ENCODE assay signal across 9 cellular contexts in genomic region chr9:97529363-97530076, GRCh38. TPM values are rescaled to one million over a fixed set of nuclear protein-coding genes. Genes with fewer than 3 reads are reported as not detected.
A peak's percentile ranks its signal among the peaks of the same experiment; 100 is the strongest.
DNase-seq lines count a peak whose midpoint lies in the region; ATAC-seq and TF ChIP-seq lines count a peak whose summit lies in the region.
"Had no signal": no experiment of that assay in that cellular context is flagged by ENCODE, and none has a peak within 500 bp of the region (broad histone marks: within the 10 kb centered on the region; RNA-seq: fewer than 3 reads in every experiment).

No MANE protein-coding gene starts in this region.

- TF ChIP-seq CTCF in chondrocyte (IDR thresholded peaks at IDR 0.05), result no peak
- TF ChIP-seq CTCF in CD4-positive, alpha-beta T cell (IDR thresholded peaks at IDR 0.05), result no peak

- peaks cover 3% of the 10 kb centered on the region for H3K9me3 Mint-ChIP-seq in chondrocyte (ENCODE audit: low read depth)
- no peaks in the 10 kb centered on the region for H3K9me3 Mint-ChIP-seq in stimulated activated memory B cell treated with anti-CD40 and anti-IgM and Interleukin-4, amounts not matched to agents 10 μg/mL and 1 μg/mL and 100 μg/mL, for 72 hours
- H3K9me3 Mint-ChIP-seq in CD4-positive, alpha-beta T cell, result no peaks in the 10 kb centered on the region

- DNase-seq in GM19238 (ENCODE audit: insufficient read length, low spot score) (peak; percentile 23), chondrocyte (ENCODE audit: low spot score) (no peak), AG20443 (ENCODE audit: low spot score) (no peak), HT-29 (ENCODE audit: low spot score) (no peak)
- DNase-seq in CD4-positive, alpha-beta T cell, result no peak

- H3K36me3 Mint-ChIP-seq in chondrocyte (ENCODE audit: low read depth), result no peaks in the 10 kb centered on the region
- no peaks in the 10 kb centered on the region for H3K36me3 Mint-ChIP-seq in stimulated activated memory B cell treated with anti-CD40 and anti-IgM and Interleukin-4, amounts not matched to agents 10 μg/mL and 1 μg/mL and 100 μg/mL, for 72 hours
- no peaks in the 10 kb centered on the region for H3K36me3 Mint-ChIP-seq in CD4-positive, alpha-beta T cell (ENCODE audit: low read depth)

- peak overlapping the region; percentile 43 for H3K27ac Mint-ChIP-seq in chondrocyte (ENCODE audit: unreplicated experiment)
- peak overlapping the region; percentile 85 for H3K27ac Mint-ChIP-seq in stimulated activated memory B cell treated with anti-CD40 and anti-IgM and Interleukin-4, amounts not matched to agents 10 μg/mL and 1 μg/mL and 100 μg/mL, for 72 hours
- no peak overlapping the region for H3K27ac Mint-ChIP-seq in CD4-positive, alpha-beta T cell

- POLR2A ChIA-PET in CD4-positive, alpha-beta T cell (lab: Charles Lee), result no interaction called here

- peak; percentile 68 for ATAC-seq in HG03342 (IDR thresholded peaks at IDR 0.05; ENCODE audit: unreplicated experiment)
- ATAC-seq in stimulated activated memory B cell treated with anti-CD40 and anti-IgM and Interleukin-4, amounts not matched to agents 10 μg/mL and 1 μg/mL and 100 μg/mL, for 72 hours, result peak; percentile 81
- ATAC-seq in CD4-positive, alpha-beta T cell (ENCODE audit: poor library complexity), result no peak

- no peak overlapping the region for H3K4me3 ChIP-seq in ACC112 (ENCODE audit: low read depth, low read length)

- H3K36me3 ChIP-seq in ACC112 (ENCODE audit: insufficient read depth, low read length), result no peaks in the 10 kb centered on the region

- peaks cover 32% of the 10 kb centered on the region for H3K27me3 Mint-ChIP-seq in chondrocyte (ENCODE audit: low read depth)
- H3K27me3 Mint-ChIP-seq in stimulated activated memory B cell treated with anti-CD40 and anti-IgM and Interleukin-4, amounts not matched to agents 10 μg/mL and 1 μg/mL and 100 μg/mL, for 72 hours, result no peaks in the 10 kb centered on the region
- no peaks in the 10 kb centered on the region for H3K27me3 Mint-ChIP-seq in CD4-positive, alpha-beta T cell

- intact Hi-C loops in CD4-positive, alpha-beta T cell (cut with DNase I, micrococcal nuclease), result no loop called here

- H3K9me3 ChIP-seq in CD4-positive, alpha-beta T cell (ENCODE audit: control insufficient read depth, low read length), result no peaks in the 10 kb centered on the region

- H3K79me2 ChIP-seq in ACC112 (ENCODE audit: control insufficient read depth, insufficient read depth, low read length, unreplicated experiment), result no peaks in the 10 kb centered on the region
- H3K79me2 ChIP-seq: parathyroid adenoma had no signal

- H3K4me1 Mint-ChIP-seq in chondrocyte (ENCODE audit: low read depth), result peaks cover 5% of the 10 kb centered on the region
- H3K4me1 Mint-ChIP-seq in stimulated activated memory B cell treated with anti-CD40 and anti-IgM and Interleukin-4, amounts not matched to agents 10 μg/mL and 1 μg/mL and 100 μg/mL, for 72 hours, result peaks cover 19% of the 10 kb centered on the region
- no peaks in the 10 kb centered on the region for H3K4me1 Mint-ChIP-seq in CD4-positive, alpha-beta T cell (ENCODE audit: low read depth)

- CTCF ChIA-PET in CD4-positive, alpha-beta T cell (lab: Charles Lee), result no interaction called here

- H3K4me3 Mint-ChIP-seq in chondrocyte (ENCODE audit: unreplicated experiment), result no peak overlapping the region
- H3K4me3 Mint-ChIP-seq in stimulated activated memory B cell treated with anti-CD40 and anti-IgM and Interleukin-4, amounts not matched to agents 10 μg/mL and 1 μg/mL and 100 μg/mL, for 72 hours, result no peak overlapping the region
- H3K4me3 Mint-ChIP-seq in CD4-positive, alpha-beta T cell, result no peak overlapping the region

- peaks cover 8% of the 10 kb centered on the region for H3K4me1 ChIP-seq in ACC112 (ENCODE audit: control insufficient read depth, insufficient read depth, low read length, unreplicated experiment)

- H3K27me3 ChIP-seq in ACC112 (ENCODE audit: insufficient read depth, low read length), result peaks cover 6% of the 10 kb centered on the region; the same call in 1 of the 2 replicates
- no peaks in the 10 kb centered on the region for H3K27me3 ChIP-seq in CD4-positive, alpha-beta T cell (ENCODE audit: control insufficient read depth, insufficient read depth, low read length)

- peak overlapping the region; percentile 5; the same call in 1 of the 2 replicates for H3K27ac ChIP-seq in ACC112 (ENCODE audit: low read depth, low read length)
- H3K27ac ChIP-seq in CD4-positive, alpha-beta T cell (ENCODE audit: low read depth, low read length), result no peak overlapping the region
- H3K27ac ChIP-seq: parathyroid adenoma had no signal

- no peak overlapping the region for H2AFZ ChIP-seq in ACC112 (ENCODE audit: low read length, unreplicated experiment)
- H2AFZ ChIP-seq: parathyroid adenoma had no signal

RNA-seq across cellular contexts. Expression of gene TMOD1, which starts 28.1 kb away (rescaled TPM):
- 0.17 to 1.3 TPM (median 1.3 TPM) in 3 replicates for total RNA-seq in chondrocyte
- under 1 TPM; 0.20 to 0.47 TPM for total RNA-seq in CD4-positive, alpha-beta T cell
- total RNA-seq in HT-29 (2014; rRNA removed; shearing (Covaris generic)), result not detected in 2 replicates
